8 cellular contexts compared by ENCODE assay signal in the genomic region with DNA sequence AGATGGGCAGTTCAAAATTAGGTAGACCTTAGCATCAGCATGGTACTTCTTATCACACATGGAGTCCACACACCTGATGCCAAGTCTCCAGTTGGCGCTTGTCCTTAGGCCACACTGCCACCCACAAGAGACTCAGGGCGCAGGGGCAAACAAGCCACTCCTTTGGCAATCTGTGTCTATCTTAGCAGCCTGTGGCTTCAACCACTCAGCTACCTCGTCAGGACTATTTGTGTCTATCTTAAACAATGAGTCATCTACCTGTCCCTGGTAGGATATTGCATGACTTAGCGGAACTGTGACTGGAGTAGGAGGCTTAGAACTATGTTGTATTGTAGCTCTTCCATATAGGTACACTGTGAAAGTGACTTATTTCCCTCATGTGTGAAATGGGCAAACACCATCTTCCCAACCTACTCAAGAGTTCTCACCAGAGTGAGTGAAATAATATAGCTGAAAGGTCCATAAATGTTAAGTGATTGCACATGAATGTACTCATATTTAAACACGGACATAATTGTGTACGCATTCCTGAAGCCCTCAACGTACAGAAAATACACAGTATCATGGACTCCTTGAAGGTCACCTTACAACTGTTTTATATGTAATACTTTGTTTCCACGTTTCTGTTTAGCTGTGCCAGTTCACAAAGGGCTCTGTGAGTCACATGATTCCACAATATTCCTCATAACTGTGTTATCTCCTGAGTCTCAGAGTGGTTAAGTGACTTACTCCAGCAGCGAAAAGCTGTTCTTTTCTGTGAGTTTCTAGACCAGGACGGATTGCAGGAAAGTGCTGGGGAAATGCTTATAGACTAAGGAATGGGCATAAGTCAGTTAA. TPM values are rescaled to one million over a fixed set of nuclear protein-coding genes. Genes with fewer than 3 reads are reported as not detected.
DNase-seq lines count a peak whose midpoint lies in the region; ATAC-seq, FAIRE-seq and TF ChIP-seq lines count a peak whose summit lies in the region.

No MANE protein-coding gene starts in this region.

- no peak for TF ChIP-seq POLR2A in GM12891 (IDR thresholded peaks at IDR 0.05; ENCODE audit: low read depth, low read length)
- TF ChIP-seq POLR2A in transverse colon (IDR thresholded peaks at IDR 0.05) = peak; percentile 22

- peak overlapping the region; percentile 91 for H3K4me3 Mint-ChIP-seq in central memory CD8-positive, alpha-beta T cell
- peak overlapping the region; percentile 92 for H3K4me3 Mint-ChIP-seq in mesothelial cell of epicardium

- no peak for TF ChIP-seq CTCF in mesothelial cell of epicardium (IDR thresholded peaks at IDR 0.05; ENCODE audit: unreplicated experiment)
- no peak for TF ChIP-seq CTCF in transverse colon (IDR thresholded peaks at IDR 0.05)

- H3K4me3 ChIP-seq in transverse colon = peak overlapping the region; percentile 57 to 80 (median 74)

- 7 to 24% methylated on average over 6 to 10 of the region's 10 CpGs for whole genome bisulfite sequencing in transverse colon (ENCODE audit: low coverage in 1 of 2), 2 donors

- peaks cover 7 to 24% (median 22%) of the 10 kb centered on the region in 4 donors for H3K4me1 ChIP-seq in transverse colon

- peak; percentile 13 for FAIRE-seq in GM12891 (lab: Jason Lieb, UNC)

- H3K4me1 Mint-ChIP-seq in central memory CD8-positive, alpha-beta T cell = peaks cover 34% of the 10 kb centered on the region
- H3K4me1 Mint-ChIP-seq in mesothelial cell of epicardium = peaks cover 23% of the 10 kb centered on the region

- peaks cover 0 to 30% (median 8%) of the 10 kb centered on the region in 4 donors for H3K36me3 ChIP-seq in transverse colon

- TF ChIP-seq EP300 in transverse colon (IDR thresholded peaks at IDR 0.05; ENCODE audit: low read depth) = no peak

- POLR2A ChIA-PET in HEK293T (lab: Yijun Ruan, JAX) = interaction anchor here (1.0 to 4.6 kb wide), 8 partner anchors 8 to 63 kb away, joined by 3 to 57 read pairs (median 14); no protein-coding TSS in a partner anchor

- peak; percentile 27 for ATAC-seq in central memory CD8-positive, alpha-beta T cell (replicated peaks; ENCODE audit: extremely low read depth, poor library complexity, severe bottlenecking)
- no peak for ATAC-seq in HG03439 (IDR thresholded peaks at IDR 0.05; ENCODE audit: unreplicated experiment)

- H3K27ac ChIP-seq in transverse colon = peak overlapping the region; percentile 93 to 97 (median 97)

- in situ Hi-C loops in transverse colon (cut with MboI; ENCODE audit: low pct_ligation_motif_present in 1 of 4, low pct_unique_long_range_greater_than_20kb in 1 of 4, low sequenced_read_pairs in 3 of 4) = no loop called here

- H3K27me3 Mint-ChIP-seq in central memory CD8-positive, alpha-beta T cell = no peaks in the 10 kb centered on the region
- no peaks in the 10 kb centered on the region for H3K27me3 Mint-ChIP-seq in mesothelial cell of epicardium (ENCODE audit: low read depth)

- peak overlapping the region; percentile 89 for H3K27ac Mint-ChIP-seq in central memory CD8-positive, alpha-beta T cell (ENCODE audit: low read depth)
- H3K27ac Mint-ChIP-seq in mesothelial cell of epicardium = peak overlapping the region; percentile 96

- H3K27me3 ChIP-seq in transverse colon = no peaks in the 10 kb centered on the region

- DNase-seq in GM12891 (ENCODE audit: insufficient read length, low spot score) (no peak), OCI-M1 (lab: John Stamatoyannopoulos, UW) (peak; percentile 66), mesothelial cell of epicardium (ENCODE audit: low spot score in 2 of 2, unreplicated experiment in 2 of 2) (no peak), transverse colon (peak; percentile 57), HEK293T (ENCODE audit: extremely low spot score) (no peak), posterior vena cava (ENCODE audit: low spot score) (no peak)
- no peak for DNase-seq in central memory CD8-positive, alpha-beta T cell (ENCODE audit: low spot score in 2 of 2)

- no peaks in the 10 kb centered on the region for H3K9me3 Mint-ChIP-seq in central memory CD8-positive, alpha-beta T cell
- no peaks in the 10 kb centered on the region for H3K9me3 Mint-ChIP-seq in mesothelial cell of epicardium

- CTCF ChIA-PET in HEK293T (lab: Yijun Ruan, JAX) = interaction anchor here (1.3 kb wide), 1 partner anchor 84 kb away, joined by 3 read pairs; no protein-coding TSS in a partner anchor

- H3K9me3 ChIP-seq in transverse colon = no peaks in the 10 kb centered on the region

- intact Hi-C loops in transverse colon (cut with DNase I; ENCODE audit: low total_unique reads) = loop anchor here (10.0 kb wide), 1 partner anchor 57 kb away; no protein-coding TSS in a partner anchor
- intact Hi-C loops in posterior vena cava (cut with DNase I) = no loop called here

- H3K36me3 Mint-ChIP-seq in central memory CD8-positive, alpha-beta T cell (ENCODE audit: insufficient read depth) = peaks cover 47% of the 10 kb centered on the region
- peaks cover 33% of the 10 kb centered on the region for H3K36me3 Mint-ChIP-seq in mesothelial cell of epicardium

TF ChIP-seq in GM12891, 5 proteins besides CTCF, POLR2A, EP300 and RAD21:
- TF ChIP-seq TAF1 (IDR thresholded peaks at IDR 0.05; ENCODE audit: low read depth, low read length) (no peak), POU2F2 (IDR thresholded peaks at IDR 0.05; ENCODE audit: low read depth, low read length) (no peak), PAX5 (IDR thresholded peaks at IDR 0.05; ENCODE audit: insufficient read depth, low read length, severe bottlenecking) (no peak), SPI1 (IDR thresholded peaks at IDR 0.05; ENCODE audit: low read depth, low read length) (no peak), POLR2AphosphoS5 (IDR thresholded peaks at IDR 0.05; ENCODE audit: low read depth, low read length) (no peak)
TF ChIP-seq in GM12891: peak in this region for 0.

TF ChIP-seq in HEK293T, 16 proteins besides CTCF, POLR2A, EP300 and RAD21:
- TF ChIP-seq L3MBTL2 (conservative IDR thresholded peaks at IDR 0.05) (no peak), ZNF384 (IDR thresholded peaks at IDR 0.05) (no peak), FOXK2 (IDR thresholded peaks at IDR 0.05) (no peak), ELF4 (IDR thresholded peaks at IDR 0.05) (no peak), BHLHE40 (IDR thresholded peaks at IDR 0.05; ENCODE audit: borderline replicate concordance) (no peak), FOXA1 (IDR thresholded peaks at IDR 0.05) (no peak), CTBP1 (IDR thresholded peaks at IDR 0.05; ENCODE audit: borderline replicate concordance) (no peak), NFRKB (IDR thresholded peaks at IDR 0.05) (no peak), ARNT (IDR thresholded peaks at IDR 0.05) (no peak), HDGF (IDR thresholded peaks at IDR 0.05; ENCODE audit: borderline replicate concordance) (no peak), SP1 (IDR thresholded peaks at IDR 0.05) (no peak), FOXM1 (IDR thresholded peaks at IDR 0.05; ENCODE audit: borderline replicate concordance) (no peak), SUZ12 (IDR thresholded peaks at IDR 0.05) (no peak), LEF1 (IDR thresholded peaks at IDR 0.05; ENCODE audit: borderline replicate concordance) (no peak), TARDBP (IDR thresholded peaks at IDR 0.05) (no peak)
- TF ChIP-seq, protein P1, sequence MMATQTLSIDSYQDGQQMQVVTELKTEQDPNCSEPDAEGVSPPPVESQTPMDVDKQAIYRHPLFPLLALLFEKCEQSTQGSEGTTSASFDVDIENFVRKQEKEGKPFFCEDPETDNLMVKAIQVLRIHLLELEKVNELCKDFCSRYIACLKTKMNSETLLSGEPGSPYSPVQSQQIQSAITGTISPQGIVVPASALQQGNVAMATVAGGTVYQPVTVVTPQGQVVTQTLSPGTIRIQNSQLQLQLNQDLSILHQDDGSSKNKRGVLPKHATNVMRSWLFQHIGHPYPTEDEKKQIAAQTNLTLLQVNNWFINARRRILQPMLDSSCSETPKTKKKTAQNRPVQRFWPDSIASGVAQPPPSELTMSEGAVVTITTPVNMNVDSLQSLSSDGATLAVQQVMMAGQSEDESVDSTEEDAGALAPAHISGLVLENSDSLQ (IDR thresholded peaks at IDR 0.05) = no peak

RNA-seq across cellular contexts. Expression of gene TRIM27, which starts 1.6 kb away (rescaled TPM):
- polyA plus RNA-seq in GM12891 (2012; ENCODE audit: low read depth, missing spikeins) = 25.6 TPM
- 75.7 to 77.0 TPM (median 76.1 TPM) in 3 replicates for total RNA-seq in mesothelial cell of epicardium
- 100 to 1,000 TPM in 1 of 4 donors, 10 to 100 TPM in 3; 27.3 to 237 (median 48.9) TPM for total RNA-seq in transverse colon
- total RNA-seq in posterior vena cava = 10 to 100 TPM; 30.8 to 35.4 TPM

Comparison
In these comparisons a context has a peak if more than half of its experiments do, and no peak if none do; other contexts are left out.
1. DNase-seq: peak in OCI-M1 (single experiment) and transverse colon (single experiment); none in GM12891 (single experiment), central memory CD8-positive, alpha-beta T cell (0 of 2), mesothelial cell of epicardium (0 of 2), HEK293T (single experiment) and posterior vena cava (single experiment).